11 cellular contexts compared by ENCODE assay signal in genomic region chr6:24990944-24991747, GRCh38. TPM values are rescaled to one million over a fixed set of nuclear protein-coding genes. Genes with fewer than 3 reads are reported as not detected.
DNase-seq lines count a peak whose midpoint lies in the region; ATAC-seq and TF ChIP-seq lines count a peak whose summit lies in the region.
"Had no signal": no experiment of that assay in that cellular context is flagged by ENCODE, and none has a peak within 500 bp of the region (broad histone marks: within the 10 kb centered on the region; RNA-seq: fewer than 3 reads in every experiment).

No MANE protein-coding gene starts in this region.

- peak overlapping the region; percentile 85 for H3K27ac Mint-ChIP-seq in activated naive CD4-positive, alpha-beta T cell treated with anti-CD3 and anti-CD28 coated beads, Interleukin-2, amount 10 ng/mL, durations not matched to agents 7 days and 5 days
- H3K27ac Mint-ChIP-seq in central memory CD8-positive, alpha-beta T cell (ENCODE audit: low read depth), result no peak overlapping the region
- peak overlapping the region; percentile 36 to 90 for H3K27ac Mint-ChIP-seq in stimulated activated naive CD8-positive, alpha-beta T cell treated with anti-CD3 and anti-CD28 coated beads, Interleukin-15, amount 100 ng/mL, for 72 hours
- H3K27ac Mint-ChIP-seq in progenitor cell of endocrine pancreas, result no peak overlapping the region
- H3K27ac Mint-ChIP-seq: brain had no signal

- TF ChIP-seq CTCF in progenitor cell of endocrine pancreas (IDR thresholded peaks at IDR 0.05; ENCODE audit: unreplicated experiment), result no peak

- no peak for DNase-seq in activated naive CD4-positive, alpha-beta T cell treated with anti-CD3 and anti-CD28 coated beads, Interleukin-2, amount 10 ng/mL, durations not matched to agents 7 days and 5 days
- no peak for DNase-seq in activated naive CD4-positive, alpha-beta T cell (lab: John Stamatoyannopoulos, UW)
- no peak for DNase-seq in central memory CD8-positive, alpha-beta T cell (ENCODE audit: low spot score in 2 of 2)
- DNase-seq in stimulated activated naive CD8-positive, alpha-beta T cell treated with anti-CD3 and anti-CD28 coated beads, Interleukin-15, amount 100 ng/mL, for 72 hours, result no peak
- DNase-seq in cortex of kidney (lab: John Stamatoyannopoulos, UW) (no peak), progenitor cell of endocrine pancreas (ENCODE audit: low spot score, unreplicated experiment) (no peak), HK-2 (ENCODE audit: unreplicated experiment) (no peak)
- DNase-seq: GOT3, left ventricle myocardium inferior had no signal

- no peak for TF ChIP-seq RAD21 in Ishikawa (IDR thresholded peaks at IDR 0.05; ENCODE audit: low read depth)

- peak; percentile 25 for ATAC-seq in central memory CD8-positive, alpha-beta T cell (replicated peaks; ENCODE audit: extremely low read depth, poor library complexity, severe bottlenecking)
- ATAC-seq in stimulated activated naive CD8-positive, alpha-beta T cell treated with anti-CD3 and anti-CD28 coated beads, Interleukin-15, amount 100 ng/mL, for 72 hours, result peak; percentile 54

- H3K4me3 Mint-ChIP-seq in activated naive CD4-positive, alpha-beta T cell treated with anti-CD3 and anti-CD28 coated beads, Interleukin-2, amount 10 ng/mL, durations not matched to agents 7 days and 5 days, result peak overlapping the region; percentile 15
- peak overlapping the region; percentile 41 for H3K4me3 Mint-ChIP-seq in central memory CD8-positive, alpha-beta T cell
- peak overlapping the region; percentile 49 to 58 for H3K4me3 Mint-ChIP-seq in stimulated activated naive CD8-positive, alpha-beta T cell treated with anti-CD3 and anti-CD28 coated beads, Interleukin-15, amount 100 ng/mL, for 72 hours
- no peak overlapping the region for H3K4me3 Mint-ChIP-seq in progenitor cell of endocrine pancreas (ENCODE audit: low read depth)
- H3K4me3 Mint-ChIP-seq: brain had no signal

- peaks cover 67% of the 10 kb centered on the region for H3K36me3 Mint-ChIP-seq in activated naive CD4-positive, alpha-beta T cell treated with anti-CD3 and anti-CD28 coated beads, Interleukin-2, amount 10 ng/mL, durations not matched to agents 7 days and 5 days
- H3K36me3 Mint-ChIP-seq in central memory CD8-positive, alpha-beta T cell (ENCODE audit: insufficient read depth), result peaks cover 4% of the 10 kb centered on the region
- H3K36me3 Mint-ChIP-seq in progenitor cell of endocrine pancreas (ENCODE audit: insufficient read depth), result peaks cover 3% of the 10 kb centered on the region

- CTCF ChIA-PET in activated naive CD4-positive, alpha-beta T cell treated with anti-CD3 and anti-CD28 coated beads, Interleukin-2, amount 10 ng/mL, durations not matched to agents 7 days and 5 days (lab: Charles Lee), result interaction anchor here (0.6 to 4.4 kb wide), 36 partner anchors 9 to 1160 kb away, joined by 3 to 176 read pairs (median 8); partner anchors contain the start of gene RIPOR2

- peaks cover 27% of the 10 kb centered on the region for H3K9me3 Mint-ChIP-seq in activated naive CD4-positive, alpha-beta T cell treated with anti-CD3 and anti-CD28 coated beads, Interleukin-2, amount 10 ng/mL, durations not matched to agents 7 days and 5 days
- no peaks in the 10 kb centered on the region for H3K9me3 Mint-ChIP-seq in central memory CD8-positive, alpha-beta T cell
- peaks cover 0 to 8% of the 10 kb centered on the region in 2 donors for H3K9me3 Mint-ChIP-seq in stimulated activated naive CD8-positive, alpha-beta T cell treated with anti-CD3 and anti-CD28 coated beads, Interleukin-15, amount 100 ng/mL, for 72 hours
- peaks cover 15% of the 10 kb centered on the region for H3K9me3 Mint-ChIP-seq in progenitor cell of endocrine pancreas (ENCODE audit: low read depth)

- TF ChIP-seq EP300 in Ishikawa (IDR thresholded peaks at IDR 0.05; ENCODE audit: borderline replicate concordance), result no peak

- H3K27me3 Mint-ChIP-seq in activated naive CD4-positive, alpha-beta T cell treated with anti-CD3 and anti-CD28 coated beads, Interleukin-2, amount 10 ng/mL, durations not matched to agents 7 days and 5 days, result no peaks in the 10 kb centered on the region
- H3K27me3 Mint-ChIP-seq in central memory CD8-positive, alpha-beta T cell, result no peaks in the 10 kb centered on the region
- H3K27me3 Mint-ChIP-seq in stimulated activated naive CD8-positive, alpha-beta T cell treated with anti-CD3 and anti-CD28 coated beads, Interleukin-15, amount 100 ng/mL, for 72 hours, result no peaks in the 10 kb centered on the region
- no peaks in the 10 kb centered on the region for H3K27me3 Mint-ChIP-seq in progenitor cell of endocrine pancreas

- H3K4me1 Mint-ChIP-seq in activated naive CD4-positive, alpha-beta T cell treated with anti-CD3 and anti-CD28 coated beads, Interleukin-2, amount 10 ng/mL, durations not matched to agents 7 days and 5 days, result peaks cover 64% of the 10 kb centered on the region
- peaks cover 47% of the 10 kb centered on the region for H3K4me1 Mint-ChIP-seq in central memory CD8-positive, alpha-beta T cell
- H3K4me1 Mint-ChIP-seq in stimulated activated naive CD8-positive, alpha-beta T cell treated with anti-CD3 and anti-CD28 coated beads, Interleukin-15, amount 100 ng/mL, for 72 hours, result peaks cover 62% of the 10 kb centered on the region
- H3K4me1 Mint-ChIP-seq in progenitor cell of endocrine pancreas (ENCODE audit: low read depth), result peaks cover 2% of the 10 kb centered on the region
- H3K4me1 Mint-ChIP-seq: brain had no signal

TF ChIP-seq in Ishikawa, 13 proteins besides CTCF, POLR2A, EP300 and RAD21:
- TF ChIP-seq MAX (IDR thresholded peaks at IDR 0.05), result 0 out of 2 replicates have a peak, but pooled peaks have one; percentile 5
- TF ChIP-seq CREB1 (IDR thresholded peaks at IDR 0.05; ENCODE audit: low read depth), result no peak

RNA-seq across cellular contexts. Expression of gene RIPOR2, which starts 55.4 kb away (rescaled TPM):
- 2.2 and 4.0 TPM in 2 replicates for total RNA-seq in progenitor cell of endocrine pancreas

Comparison
In these comparisons a context has a peak if more than half of its experiments do, and no peak if none do; other contexts are left out.
1. H3K27ac Mint-ChIP-seq: peak in activated naive CD4-positive, alpha-beta T cell treated with anti-CD3 and anti-CD28 coated beads, Interleukin-2, amount 10 ng/mL, durations not matched to agents 7 days and 5 days (single experiment) and stimulated activated naive CD8-positive, alpha-beta T cell treated with anti-CD3 and anti-CD28 coated beads, Interleukin-15, amount 100 ng/mL, for 72 hours (2 of 2); none in central memory CD8-positive, alpha-beta T cell (single experiment) and progenitor cell of endocrine pancreas (single experiment).